Comparison of ENCODE assay signal across 1 cellular context in the genomic region with DNA sequence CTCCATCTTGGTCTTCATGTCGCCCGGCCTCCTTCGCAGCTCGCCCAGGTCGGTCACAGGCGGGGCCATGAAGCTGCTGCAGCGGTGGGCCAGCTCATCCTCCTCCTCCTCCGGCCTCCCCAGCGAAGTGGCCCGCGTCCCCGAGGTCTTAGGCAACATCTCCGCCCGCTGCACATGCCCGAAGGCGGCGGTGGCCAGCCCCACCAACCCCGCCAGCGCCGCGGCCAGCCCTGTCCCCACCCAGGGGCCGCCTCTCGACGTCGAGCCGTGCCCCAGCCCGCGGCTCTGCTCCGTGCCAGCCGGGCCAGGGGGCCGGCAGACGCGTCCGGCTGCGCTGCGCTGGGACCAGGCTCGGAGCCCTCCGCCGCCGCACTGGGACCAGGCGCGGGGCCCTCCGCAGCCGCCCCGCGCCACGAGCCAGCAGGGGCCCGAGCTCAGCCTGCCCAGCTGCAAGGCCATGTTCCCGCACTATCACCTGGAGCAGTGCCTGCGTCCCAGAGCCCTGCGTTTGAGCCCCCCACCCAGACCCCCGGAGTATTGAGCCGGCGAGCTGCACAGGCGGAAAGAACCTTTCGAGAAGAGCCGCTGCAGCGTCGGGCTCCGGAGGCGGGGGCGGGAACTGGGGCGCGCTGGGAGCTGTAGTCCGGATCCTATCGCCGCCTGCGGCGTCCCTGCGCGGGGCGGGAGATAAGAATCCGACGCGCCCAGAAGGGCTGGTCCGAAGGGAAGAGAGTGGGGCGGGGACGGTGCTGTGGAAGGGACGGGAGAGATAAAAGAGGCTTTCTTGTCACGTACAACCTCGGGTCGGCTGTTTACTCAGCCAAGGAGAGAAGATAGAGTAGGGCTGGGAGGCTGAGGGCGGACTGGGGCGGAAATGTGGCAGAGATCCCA.
TF ChIP-seq lines count a peak whose summit lies in the region.

A gene (minus strand): TSS at position 566 of the 891 bp plus-strand sequence. CDS start 107 bp downstream, at position 459.

TF ChIP-seq in HepG2, 621 proteins besides CTCF, POLR2A, EP300 and RAD21 (continued from another document and continues in another):
- TF ChIP-seq, protein P1, sequence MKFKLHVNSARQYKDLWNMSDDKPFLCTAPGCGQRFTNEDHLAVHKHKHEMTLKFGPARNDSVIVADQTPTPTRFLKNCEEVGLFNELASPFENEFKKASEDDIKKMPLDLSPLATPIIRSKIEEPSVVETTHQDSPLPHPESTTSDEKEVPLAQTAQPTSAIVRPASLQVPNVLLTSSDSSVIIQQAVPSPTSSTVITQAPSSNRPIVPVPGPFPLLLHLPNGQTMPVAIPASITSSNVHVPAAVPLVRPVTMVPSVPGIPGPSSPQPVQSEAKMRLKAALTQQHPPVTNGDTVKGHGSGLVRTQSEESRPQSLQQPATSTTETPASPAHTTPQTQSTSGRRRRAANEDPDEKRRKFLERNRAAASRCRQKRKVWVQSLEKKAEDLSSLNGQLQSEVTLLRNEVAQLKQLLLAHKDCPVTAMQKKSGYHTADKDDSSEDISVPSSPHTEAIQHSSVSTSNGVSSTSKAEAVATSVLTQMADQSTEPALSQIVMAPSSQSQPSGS (CRISPR knock-in tag; IDR thresholded peaks at IDR 0.05), result peak; percentile 45; the same call in 1 of the 2 replicates
- peak; percentile 97 for TF ChIP-seq PHF21A (CRISPR knock-in tag; IDR thresholded peaks at IDR 0.05)
- TF ChIP-seq ZMYM4 (CRISPR knock-in tag; IDR thresholded peaks at IDR 0.05), result peak; percentile 87
- no peak for TF ChIP-seq SYNCRIP (IDR thresholded peaks at IDR 0.05; ENCODE audit: insufficient read depth, low read depth, low read length)
- TF ChIP-seq RFXANK (CRISPR knock-in tag; IDR thresholded peaks at IDR 0.05), result no peak
- peak; percentile 6; the same call in 1 of the 2 replicates for TF ChIP-seq ZNF644 (CRISPR knock-in tag; IDR thresholded peaks at IDR 0.05; ENCODE audit: low read depth)
- TF ChIP-seq KDM3A (CRISPR knock-in tag; IDR thresholded peaks at IDR 0.05; ENCODE audit: low read depth), result no peak
- peak; percentile 36; the same call in 1 of the 2 replicates for TF ChIP-seq KMT2A (CRISPR knock-in tag; IDR thresholded peaks at IDR 0.05)
- TF ChIP-seq, protein P2, sequence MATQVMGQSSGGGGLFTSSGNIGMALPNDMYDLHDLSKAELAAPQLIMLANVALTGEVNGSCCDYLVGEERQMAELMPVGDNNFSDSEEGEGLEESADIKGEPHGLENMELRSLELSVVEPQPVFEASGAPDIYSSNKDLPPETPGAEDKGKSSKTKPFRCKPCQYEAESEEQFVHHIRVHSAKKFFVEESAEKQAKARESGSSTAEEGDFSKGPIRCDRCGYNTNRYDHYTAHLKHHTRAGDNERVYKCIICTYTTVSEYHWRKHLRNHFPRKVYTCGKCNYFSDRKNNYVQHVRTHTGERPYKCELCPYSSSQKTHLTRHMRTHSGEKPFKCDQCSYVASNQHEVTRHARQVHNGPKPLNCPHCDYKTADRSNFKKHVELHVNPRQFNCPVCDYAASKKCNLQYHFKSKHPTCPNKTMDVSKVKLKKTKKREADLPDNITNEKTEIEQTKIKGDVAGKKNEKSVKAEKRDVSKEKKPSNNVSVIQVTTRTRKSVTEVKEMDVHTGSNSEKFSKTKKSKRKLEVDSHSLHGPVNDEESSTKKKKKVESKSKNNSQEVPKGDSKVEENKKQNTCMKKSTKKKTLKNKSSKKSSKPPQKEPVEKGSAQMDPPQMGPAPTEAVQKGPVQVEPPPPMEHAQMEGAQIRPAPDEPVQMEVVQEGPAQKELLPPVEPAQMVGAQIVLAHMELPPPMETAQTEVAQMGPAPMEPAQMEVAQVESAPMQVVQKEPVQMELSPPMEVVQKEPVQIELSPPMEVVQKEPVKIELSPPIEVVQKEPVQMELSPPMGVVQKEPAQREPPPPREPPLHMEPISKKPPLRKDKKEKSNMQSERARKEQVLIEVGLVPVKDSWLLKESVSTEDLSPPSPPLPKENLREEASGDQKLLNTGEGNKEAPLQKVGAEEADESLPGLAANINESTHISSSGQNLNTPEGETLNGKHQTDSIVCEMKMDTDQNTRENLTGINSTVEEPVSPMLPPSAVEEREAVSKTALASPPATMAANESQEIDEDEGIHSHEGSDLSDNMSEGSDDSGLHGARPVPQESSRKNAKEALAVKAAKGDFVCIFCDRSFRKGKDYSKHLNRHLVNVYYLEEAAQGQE (IDR thresholded peaks at IDR 0.05; ENCODE audit: borderline replicate concordance in 1 of 2, low read depth in 1 of 2, low read length in 2 of 2), result peak in 1 of 2 experiments; percentile 19; a peak in 1 of 4 replicates
- TF ChIP-seq ONECUT2 (CRISPR knock-in tag; IDR thresholded peaks at IDR 0.05), result no peak
- no peak for TF ChIP-seq KDM5A (IDR thresholded peaks at IDR 0.05; ENCODE audit: borderline replicate concordance, low read length)
- TF ChIP-seq ETV6 (CRISPR knock-in tag; conservative IDR thresholded peaks at IDR 0.05), result no peak
- 0 out of 2 replicates have a peak, but pooled peaks have one; percentile 19 for TF ChIP-seq ZBTB20 (CRISPR knock-in tag; IDR thresholded peaks at IDR 0.05; ENCODE audit: borderline replicate concordance, low read depth)
- peak; percentile 88 for TF ChIP-seq SAP130 (CRISPR knock-in tag; IDR thresholded peaks at IDR 0.05; ENCODE audit: low read depth)
- TF ChIP-seq ZFP90 (CRISPR knock-in tag; IDR thresholded peaks at IDR 0.05; ENCODE audit: borderline replicate concordance), result peak; percentile 70; the same call in 1 of the 2 replicates
- peak; percentile 59; the same call in 1 of the 2 replicates for TF ChIP-seq ZNF350 (CRISPR knock-in tag; IDR thresholded peaks at IDR 0.05; ENCODE audit: borderline replicate concordance, low read depth)
- no peak for TF ChIP-seq TMF1 (CRISPR knock-in tag; IDR thresholded peaks at IDR 0.05; ENCODE audit: low read depth)
- TF ChIP-seq, protein P3, sequence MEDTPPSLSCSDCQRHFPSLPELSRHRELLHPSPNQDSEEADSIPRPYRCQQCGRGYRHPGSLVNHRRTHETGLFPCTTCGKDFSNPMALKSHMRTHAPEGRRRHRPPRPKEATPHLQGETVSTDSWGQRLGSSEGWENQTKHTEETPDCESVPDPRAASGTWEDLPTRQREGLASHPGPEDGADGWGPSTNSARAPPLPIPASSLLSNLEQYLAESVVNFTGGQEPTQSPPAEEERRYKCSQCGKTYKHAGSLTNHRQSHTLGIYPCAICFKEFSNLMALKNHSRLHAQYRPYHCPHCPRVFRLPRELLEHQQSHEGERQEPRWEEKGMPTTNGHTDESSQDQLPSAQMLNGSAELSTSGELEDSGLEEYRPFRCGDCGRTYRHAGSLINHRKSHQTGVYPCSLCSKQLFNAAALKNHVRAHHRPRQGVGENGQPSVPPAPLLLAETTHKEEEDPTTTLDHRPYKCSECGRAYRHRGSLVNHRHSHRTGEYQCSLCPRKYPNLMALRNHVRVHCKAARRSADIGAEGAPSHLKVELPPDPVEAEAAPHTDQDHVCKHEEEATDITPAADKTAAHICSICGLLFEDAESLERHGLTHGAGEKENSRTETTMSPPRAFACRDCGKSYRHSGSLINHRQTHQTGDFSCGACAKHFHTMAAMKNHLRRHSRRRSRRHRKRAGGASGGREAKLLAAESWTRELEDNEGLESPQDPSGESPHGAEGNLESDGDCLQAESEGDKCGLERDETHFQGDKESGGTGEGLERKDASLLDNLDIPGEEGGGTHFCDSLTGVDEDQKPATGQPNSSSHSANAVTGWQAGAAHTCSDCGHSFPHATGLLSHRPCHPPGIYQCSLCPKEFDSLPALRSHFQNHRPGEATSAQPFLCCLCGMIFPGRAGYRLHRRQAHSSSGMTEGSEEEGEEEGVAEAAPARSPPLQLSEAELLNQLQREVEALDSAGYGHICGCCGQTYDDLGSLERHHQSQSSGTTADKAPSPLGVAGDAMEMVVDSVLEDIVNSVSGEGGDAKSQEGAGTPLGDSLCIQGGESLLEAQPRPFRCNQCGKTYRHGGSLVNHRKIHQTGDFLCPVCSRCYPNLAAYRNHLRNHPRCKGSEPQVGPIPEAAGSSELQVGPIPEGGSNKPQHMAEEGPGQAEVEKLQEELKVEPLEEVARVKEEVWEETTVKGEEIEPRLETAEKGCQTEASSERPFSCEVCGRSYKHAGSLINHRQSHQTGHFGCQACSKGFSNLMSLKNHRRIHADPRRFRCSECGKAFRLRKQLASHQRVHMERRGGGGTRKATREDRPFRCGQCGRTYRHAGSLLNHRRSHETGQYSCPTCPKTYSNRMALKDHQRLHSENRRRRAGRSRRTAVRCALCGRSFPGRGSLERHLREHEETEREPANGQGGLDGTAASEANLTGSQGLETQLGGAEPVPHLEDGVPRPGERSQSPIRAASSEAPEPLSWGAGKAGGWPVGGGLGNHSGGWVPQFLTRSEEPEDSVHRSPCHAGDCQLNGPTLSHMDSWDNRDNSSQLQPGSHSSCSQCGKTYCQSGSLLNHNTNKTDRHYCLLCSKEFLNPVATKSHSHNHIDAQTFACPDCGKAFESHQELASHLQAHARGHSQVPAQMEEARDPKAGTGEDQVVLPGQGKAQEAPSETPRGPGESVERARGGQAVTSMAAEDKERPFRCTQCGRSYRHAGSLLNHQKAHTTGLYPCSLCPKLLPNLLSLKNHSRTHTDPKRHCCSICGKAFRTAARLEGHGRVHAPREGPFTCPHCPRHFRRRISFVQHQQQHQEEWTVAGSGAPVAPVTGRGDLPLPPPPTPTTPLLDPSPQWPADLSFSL (CRISPR knock-in tag; IDR thresholded peaks at IDR 0.05), result no peak
- no peak for TF ChIP-seq NR1H2 (CRISPR knock-in tag; IDR thresholded peaks at IDR 0.05; ENCODE audit: borderline replicate concordance, low read depth)
- no peak for TF ChIP-seq KAT2B (IDR thresholded peaks at IDR 0.05; ENCODE audit: borderline replicate concordance, low read depth, low read length)
- TF ChIP-seq ATRX (CRISPR knock-in tag; IDR thresholded peaks at IDR 0.05; ENCODE audit: borderline replicate concordance), result no peak
- TF ChIP-seq ZMYM3 (CRISPR knock-in tag; IDR thresholded peaks at IDR 0.05), result no peak; the same call in 1 of the 2 replicates
- no peak for TF ChIP-seq ZNF44 (CRISPR knock-in tag; IDR thresholded peaks at IDR 0.05)
- TF ChIP-seq ZNF703 (CRISPR knock-in tag; IDR thresholded peaks at IDR 0.05; ENCODE audit: borderline replicate concordance), result peak; percentile 59; the same call in 1 of the 2 replicates
- TF ChIP-seq TEAD3 (CRISPR knock-in tag; optimal IDR thresholded peaks at IDR 0.05; ENCODE audit: borderline replicate concordance), result peak; percentile 47
- TF ChIP-seq ZBTB7B (CRISPR knock-in tag; IDR thresholded peaks at IDR 0.05), result 0 out of 2 replicates have a peak, but pooled peaks have one; percentile 58
- no peak for TF ChIP-seq ZNF883 (CRISPR knock-in tag; IDR thresholded peaks at IDR 0.05; ENCODE audit: not compliant biosample characterization)
- no peak for TF ChIP-seq ZNF720 (CRISPR knock-in tag; IDR thresholded peaks at IDR 0.05)
- TF ChIP-seq, protein P4, sequence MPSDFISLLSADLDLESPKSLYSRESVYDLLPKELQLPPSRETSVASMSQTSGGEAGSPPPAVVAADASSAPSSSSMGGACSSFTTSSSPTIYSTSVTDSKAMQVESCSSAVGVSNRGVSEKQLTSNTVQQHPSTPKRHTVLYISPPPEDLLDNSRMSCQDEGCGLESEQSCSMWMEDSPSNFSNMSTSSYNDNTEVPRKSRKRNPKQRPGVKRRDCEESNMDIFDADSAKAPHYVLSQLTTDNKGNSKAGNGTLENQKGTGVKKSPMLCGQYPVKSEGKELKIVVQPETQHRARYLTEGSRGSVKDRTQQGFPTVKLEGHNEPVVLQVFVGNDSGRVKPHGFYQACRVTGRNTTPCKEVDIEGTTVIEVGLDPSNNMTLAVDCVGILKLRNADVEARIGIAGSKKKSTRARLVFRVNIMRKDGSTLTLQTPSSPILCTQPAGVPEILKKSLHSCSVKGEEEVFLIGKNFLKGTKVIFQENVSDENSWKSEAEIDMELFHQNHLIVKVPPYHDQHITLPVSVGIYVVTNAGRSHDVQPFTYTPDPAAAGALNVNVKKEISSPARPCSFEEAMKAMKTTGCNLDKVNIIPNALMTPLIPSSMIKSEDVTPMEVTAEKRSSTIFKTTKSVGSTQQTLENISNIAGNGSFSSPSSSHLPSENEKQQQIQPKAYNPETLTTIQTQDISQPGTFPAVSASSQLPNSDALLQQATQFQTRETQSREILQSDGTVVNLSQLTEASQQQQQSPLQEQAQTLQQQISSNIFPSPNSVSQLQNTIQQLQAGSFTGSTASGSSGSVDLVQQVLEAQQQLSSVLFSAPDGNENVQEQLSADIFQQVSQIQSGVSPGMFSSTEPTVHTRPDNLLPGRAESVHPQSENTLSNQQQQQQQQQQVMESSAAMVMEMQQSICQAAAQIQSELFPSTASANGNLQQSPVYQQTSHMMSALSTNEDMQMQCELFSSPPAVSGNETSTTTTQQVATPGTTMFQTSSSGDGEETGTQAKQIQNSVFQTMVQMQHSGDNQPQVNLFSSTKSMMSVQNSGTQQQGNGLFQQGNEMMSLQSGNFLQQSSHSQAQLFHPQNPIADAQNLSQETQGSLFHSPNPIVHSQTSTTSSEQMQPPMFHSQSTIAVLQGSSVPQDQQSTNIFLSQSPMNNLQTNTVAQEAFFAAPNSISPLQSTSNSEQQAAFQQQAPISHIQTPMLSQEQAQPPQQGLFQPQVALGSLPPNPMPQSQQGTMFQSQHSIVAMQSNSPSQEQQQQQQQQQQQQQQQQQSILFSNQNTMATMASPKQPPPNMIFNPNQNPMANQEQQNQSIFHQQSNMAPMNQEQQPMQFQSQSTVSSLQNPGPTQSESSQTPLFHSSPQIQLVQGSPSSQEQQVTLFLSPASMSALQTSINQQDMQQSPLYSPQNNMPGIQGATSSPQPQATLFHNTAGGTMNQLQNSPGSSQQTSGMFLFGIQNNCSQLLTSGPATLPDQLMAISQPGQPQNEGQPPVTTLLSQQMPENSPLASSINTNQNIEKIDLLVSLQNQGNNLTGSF (CRISPR knock-in tag; IDR thresholded peaks at IDR 0.05), result no peak
- no peak for TF ChIP-seq ZNF678 (CRISPR knock-in tag; IDR thresholded peaks at IDR 0.05)
- TF ChIP-seq HDAC2 (CRISPR knock-in tag; IDR thresholded peaks at IDR 0.05), result peak; percentile 85
- TF ChIP-seq RFX1 (IDR thresholded peaks at IDR 0.05), result no peak
- TF ChIP-seq, protein P5, sequence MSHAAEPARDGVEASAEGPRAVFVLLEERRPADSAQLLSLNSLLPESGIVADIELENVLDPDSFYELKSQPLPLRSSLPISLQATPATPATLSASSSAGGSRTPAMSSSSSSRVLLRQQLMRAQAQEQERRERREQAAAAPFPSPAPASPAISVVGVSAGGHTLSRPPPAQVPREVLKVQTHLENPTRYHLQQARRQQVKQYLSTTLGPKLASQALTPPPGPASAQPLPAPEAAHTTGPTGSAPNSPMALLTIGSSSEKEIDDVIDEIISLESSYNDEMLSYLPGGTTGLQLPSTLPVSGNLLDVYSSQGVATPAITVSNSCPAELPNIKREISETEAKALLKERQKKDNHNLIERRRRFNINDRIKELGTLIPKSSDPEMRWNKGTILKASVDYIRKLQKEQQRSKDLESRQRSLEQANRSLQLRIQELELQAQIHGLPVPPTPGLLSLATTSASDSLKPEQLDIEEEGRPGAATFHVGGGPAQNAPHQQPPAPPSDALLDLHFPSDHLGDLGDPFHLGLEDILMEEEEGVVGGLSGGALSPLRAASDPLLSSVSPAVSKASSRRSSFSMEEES (CRISPR knock-in tag; IDR thresholded peaks at IDR 0.05), result peak; percentile 59
- TF ChIP-seq, protein P6, sequence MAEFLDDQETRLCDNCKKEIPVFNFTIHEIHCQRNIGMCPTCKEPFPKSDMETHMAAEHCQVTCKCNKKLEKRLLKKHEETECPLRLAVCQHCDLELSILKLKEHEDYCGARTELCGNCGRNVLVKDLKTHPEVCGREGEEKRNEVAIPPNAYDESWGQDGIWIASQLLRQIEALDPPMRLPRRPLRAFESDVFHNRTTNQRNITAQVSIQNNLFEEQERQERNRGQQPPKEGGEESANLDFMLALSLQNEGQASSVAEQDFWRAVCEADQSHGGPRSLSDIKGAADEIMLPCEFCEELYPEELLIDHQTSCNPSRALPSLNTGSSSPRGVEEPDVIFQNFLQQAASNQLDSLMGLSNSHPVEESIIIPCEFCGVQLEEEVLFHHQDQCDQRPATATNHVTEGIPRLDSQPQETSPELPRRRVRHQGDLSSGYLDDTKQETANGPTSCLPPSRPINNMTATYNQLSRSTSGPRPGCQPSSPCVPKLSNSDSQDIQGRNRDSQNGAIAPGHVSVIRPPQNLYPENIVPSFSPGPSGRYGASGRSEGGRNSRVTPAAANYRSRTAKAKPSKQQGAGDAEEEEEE (CRISPR knock-in tag; IDR thresholded peaks at IDR 0.05; ENCODE audit: borderline replicate concordance), result no peak
- TF ChIP-seq RORA (CRISPR knock-in tag; IDR thresholded peaks at IDR 0.05), result no peak
